9 cellular contexts compared by ENCODE assay signal in the genomic region with DNA sequence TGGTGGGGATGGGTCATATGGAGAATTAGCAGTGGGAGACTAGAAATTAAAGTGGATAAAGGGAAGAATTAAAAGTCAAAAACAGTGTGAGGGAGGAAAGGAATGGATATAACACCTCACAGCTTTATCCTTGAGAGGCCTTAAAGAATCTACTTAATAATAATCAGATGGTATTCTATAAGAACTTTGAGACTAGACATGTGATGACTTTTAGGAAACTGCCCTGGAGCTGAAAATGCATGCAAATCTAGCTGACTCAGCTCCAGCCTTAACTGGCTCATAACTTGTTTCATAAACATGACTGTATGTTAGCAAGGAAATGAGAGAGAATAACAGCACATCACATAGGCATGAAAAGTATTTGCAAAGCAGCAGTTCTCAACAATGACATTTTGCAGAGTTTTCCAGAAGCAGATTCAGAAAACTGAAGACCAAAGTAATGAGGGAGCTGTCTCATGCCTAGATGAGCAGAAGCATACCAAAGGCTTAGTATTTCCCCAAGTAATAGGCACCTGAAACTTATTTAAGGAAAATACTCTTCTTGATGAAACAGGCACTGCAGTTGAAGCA. TPM values are rescaled to one million over a fixed set of nuclear protein-coding genes. Genes with fewer than 3 reads are reported as not detected.
"Had no signal": no experiment of that assay in that cellular context is flagged by ENCODE, and none has a peak within 500 bp of the region (broad histone marks: within the 10 kb centered on the region; RNA-seq: fewer than 3 reads in every experiment).

No MANE protein-coding gene starts in this region.

RNA-seq across cellular contexts. Expression of gene PSG1, which starts 8.4 kb away (rescaled TPM):
- total RNA-seq: activated CD4-positive, alpha-beta memory T cell treated with anti-CD3 and anti-CD28 coated beads, Interleukin-2, amount 10 ng/mL, durations not matched to agents 7 days and 5 days; activated CD4-positive, alpha-beta T cell treated with anti-CD3 and anti-CD28 coated beads for 36 hours; activated CD8-positive, alpha-beta memory T cell treated with anti-CD3 and anti-CD28 coated beads for 36 hours; activated naive CD4-positive, alpha-beta T cell treated with anti-CD3 and anti-CD28 coated beads for 36 hours; cardiac septum; K562; Peyer's patch; T-helper 1 cell treated with Interleukin-12 subunit alpha and Interleukin-12 subunit beta and Interleukin-4 antibody, amounts not matched to agents 30 ng/mL and 1 ng/mL, for 36 hours had no signal
- polyA plus RNA-seq: K562 had no signal

RNA-seq across cellular contexts. Expression of gene PSG6, which starts 29.7 kb away (rescaled TPM):
- total RNA-seq: activated CD4-positive, alpha-beta memory T cell treated with anti-CD3 and anti-CD28 coated beads, Interleukin-2, amount 10 ng/mL, durations not matched to agents 7 days and 5 days; activated CD4-positive, alpha-beta T cell treated with anti-CD3 and anti-CD28 coated beads for 36 hours; activated CD8-positive, alpha-beta memory T cell treated with anti-CD3 and anti-CD28 coated beads for 36 hours; activated naive CD4-positive, alpha-beta T cell treated with anti-CD3 and anti-CD28 coated beads for 36 hours; activated T-helper 17 cell treated with anti-CD3 and anti-CD28 coated beads, Interleukin-2, amount 50 U/mL, for 72 hours; cardiac septum; K562; Peyer's patch; T-helper 1 cell treated with Interleukin-12 subunit alpha and Interleukin-12 subunit beta and Interleukin-4 antibody, amounts not matched to agents 30 ng/mL and 1 ng/mL, for 36 hours had no signal
- polyA plus RNA-seq: K562 had no signal

RNA-seq across cellular contexts. Expression of gene PSG7, which starts 49.0 kb away (rescaled TPM):
- total RNA-seq: activated CD4-positive, alpha-beta memory T cell treated with anti-CD3 and anti-CD28 coated beads, Interleukin-2, amount 10 ng/mL, durations not matched to agents 7 days and 5 days; activated CD4-positive, alpha-beta T cell treated with anti-CD3 and anti-CD28 coated beads for 36 hours; activated CD8-positive, alpha-beta memory T cell treated with anti-CD3 and anti-CD28 coated beads for 36 hours; activated naive CD4-positive, alpha-beta T cell treated with anti-CD3 and anti-CD28 coated beads for 36 hours; activated T-helper 17 cell treated with anti-CD3 and anti-CD28 coated beads, Interleukin-2, amount 50 U/mL, for 72 hours; cardiac septum; K562; Peyer's patch; T-helper 1 cell treated with Interleukin-12 subunit alpha and Interleukin-12 subunit beta and Interleukin-4 antibody, amounts not matched to agents 30 ng/mL and 1 ng/mL, for 36 hours had no signal
- polyA plus RNA-seq: K562 had no signal
